ENCODE assay signal across 9 cellular contexts in genomic region chr5:56480305-56481146, GRCh38.
A peak's percentile ranks its signal among the peaks of the same experiment; 100 is the strongest.
DNase-seq lines count a peak whose midpoint lies in the region; TF ChIP-seq lines count a peak whose summit lies in the region.
"Had no signal": no experiment of that assay in that cellular context is flagged by ENCODE, and none has a peak within 500 bp of the region (broad histone marks: within the 10 kb centered on the region; RNA-seq: fewer than 3 reads in every experiment).

No MANE protein-coding gene starts in this region.

- no peak for TF ChIP-seq CTCF in transverse colon (IDR thresholded peaks at IDR 0.05)

- peaks cover 32% of the 10 kb centered on the region for H3K4me1 Mint-ChIP-seq in activated T-helper 1 cell treated with anti-CD3 and anti-CD28 coated beads, Interleukin-12 subunit alpha, Interleukin-12 subunit beta, Interleukin-2, Interleukin-4 antibody, amounts not matched to agents 30 ng/mL and 10 ng/mL and 1 ng/mL, durations not matched to agents 14 hours and 24 hours and 36 hours (ENCODE audit: low read depth)

- H3K4me3 Mint-ChIP-seq in activated T-helper 1 cell treated with anti-CD3 and anti-CD28 coated beads, Interleukin-12 subunit alpha, Interleukin-12 subunit beta, Interleukin-2, Interleukin-4 antibody, amounts not matched to agents 30 ng/mL and 10 ng/mL and 1 ng/mL, durations not matched to agents 14 hours and 24 hours and 36 hours, result peak overlapping the region; percentile 75

- H3K4me1 ChIP-seq in HUES6 (ENCODE audit: control insufficient read depth, insufficient read depth, low read length) (peaks cover 22% of the 10 kb centered on the region; the same call in 1 of the 2 replicates), muscle layer of colon (ENCODE audit: insufficient read depth, low read length) (peaks cover 15% of the 10 kb centered on the region), transverse colon (peaks cover 0 to 30% (median 12%) of the 10 kb centered on the region in 4 donors)

- in situ Hi-C loops in transverse colon (cut with MboI; ENCODE audit: low pct_ligation_motif_present in 1 of 4, low pct_unique_long_range_greater_than_20kb in 1 of 4, low sequenced_read_pairs in 3 of 4), result no loop called here

- H3K27ac Mint-ChIP-seq in activated T-helper 1 cell treated with anti-CD3 and anti-CD28 coated beads, Interleukin-12 subunit alpha, Interleukin-12 subunit beta, Interleukin-2, Interleukin-4 antibody, amounts not matched to agents 30 ng/mL and 10 ng/mL and 1 ng/mL, durations not matched to agents 14 hours and 24 hours and 36 hours, result peak overlapping the region; percentile 91

- peak overlapping the region; percentile 63 for H3K4me3 ChIP-seq in HUES6 (ENCODE audit: low read depth, low read length)
- H3K4me3 ChIP-seq in muscle layer of colon (ENCODE audit: low read depth in 1 of 2, low read length in 2 of 2), result peak overlapping the region; percentile 83
- H3K4me3 ChIP-seq in transverse colon, result peak overlapping the region; percentile 32 to 84 (median 57)

- H3K27ac ChIP-seq in HUES6 (ENCODE audit: low read depth, low read length), result no peak overlapping the region
- peak overlapping the region; percentile 88 for H3K27ac ChIP-seq in muscle layer of colon (ENCODE audit: low read depth, low read length)
- peak overlapping the region; percentile 74 to 91 (median 86) for H3K27ac ChIP-seq in transverse colon
- H3K27ac ChIP-seq: 22Rv1 had no signal

- no peak for TF ChIP-seq POLR2A in transverse colon (IDR thresholded peaks at IDR 0.05)

- H3K36me3 ChIP-seq in HUES6 (ENCODE audit: control insufficient read depth, insufficient read depth, low read length) (no peaks in the 10 kb centered on the region), muscle layer of colon (ENCODE audit: insufficient read depth, low read length) (no peaks in the 10 kb centered on the region), transverse colon (no peaks in the 10 kb centered on the region)

- intact Hi-C loops in activated T-helper 1 cell treated with anti-CD3 and anti-CD28 coated beads, Interleukin-12 subunit alpha, Interleukin-12 subunit beta, Interleukin-2, Interleukin-4 antibody, amounts not matched to agents 30 ng/mL and 10 ng/mL and 1 ng/mL, durations not matched to agents 14 hours and 24 hours and 36 hours (cut with micrococcal nuclease), result loop anchor here (1.0 to 5.0 kb wide), 9 partner anchors 11 to 357 kb away; no protein-coding TSS in a partner anchor
- intact Hi-C loops in transverse colon (cut with DNase I; ENCODE audit: low total_unique reads), result no loop called here

- 7 to 14% methylated on average over 2 to 28 of the region's 51 CpGs for WGBS in transverse colon (ENCODE audit: low coverage in 1 of 2), 2 donors

- no peaks in the 10 kb centered on the region for H3K36me3 Mint-ChIP-seq in activated T-helper 1 cell treated with anti-CD3 and anti-CD28 coated beads, Interleukin-12 subunit alpha, Interleukin-12 subunit beta, Interleukin-2, Interleukin-4 antibody, amounts not matched to agents 30 ng/mL and 10 ng/mL and 1 ng/mL, durations not matched to agents 14 hours and 24 hours and 36 hours (ENCODE audit: low read depth)

- H3K9me3 Mint-ChIP-seq in activated T-helper 1 cell treated with anti-CD3 and anti-CD28 coated beads, Interleukin-12 subunit alpha, Interleukin-12 subunit beta, Interleukin-2, Interleukin-4 antibody, amounts not matched to agents 30 ng/mL and 10 ng/mL and 1 ng/mL, durations not matched to agents 14 hours and 24 hours and 36 hours, result no peaks in the 10 kb centered on the region

- no peaks in the 10 kb centered on the region for H3K9me3 ChIP-seq in HUES6 (ENCODE audit: control insufficient read depth, insufficient read depth, low read depth, low read length)
- no peaks in the 10 kb centered on the region for H3K9me3 ChIP-seq in muscle layer of colon (ENCODE audit: low read length)
- H3K9me3 ChIP-seq in transverse colon, result no peaks in the 10 kb centered on the region

- DNase-seq in DMS 273 (lab: John Stamatoyannopoulos, UW; ENCODE audit: unreplicated experiment) (peak; percentile 27), DMS 273 treated with DMSO at 0.1 percent for 48 hours (lab: John Stamatoyannopoulos, UW) (no peak), fibroblast of peridontal ligament (ENCODE audit: extremely low read depth) (peak; percentile 27), transverse colon (peak; percentile 48), SKM-1 (lab: John Stamatoyannopoulos, UW; ENCODE audit: unreplicated experiment) (no peak)
- DNase-seq in activated T-helper 1 cell treated with anti-CD3 and anti-CD28 coated beads, Interleukin-12 subunit alpha, Interleukin-12 subunit beta, Interleukin-2, Interleukin-4 antibody, amounts not matched to agents 30 ng/mL and 10 ng/mL and 1 ng/mL, durations not matched to agents 14 hours and 24 hours and 36 hours (ENCODE audit: low spot score), result no peak

- H3K27me3 Mint-ChIP-seq in activated T-helper 1 cell treated with anti-CD3 and anti-CD28 coated beads, Interleukin-12 subunit alpha, Interleukin-12 subunit beta, Interleukin-2, Interleukin-4 antibody, amounts not matched to agents 30 ng/mL and 10 ng/mL and 1 ng/mL, durations not matched to agents 14 hours and 24 hours and 36 hours (ENCODE audit: insufficient read depth), result no peaks in the 10 kb centered on the region

- peak overlapping the region; percentile 68 for H3K9ac ChIP-seq in HUES6 (ENCODE audit: low read length)
- peak overlapping the region; percentile 53 for H3K9ac ChIP-seq in muscle layer of colon (ENCODE audit: low read length)

- TF ChIP-seq EP300 in transverse colon (IDR thresholded peaks at IDR 0.05; ENCODE audit: low read depth), result no peak

- H3K27me3 ChIP-seq in HUES6 (ENCODE audit: control insufficient read depth, insufficient read depth, low read length), result peaks cover 35% of the 10 kb centered on the region
- H3K27me3 ChIP-seq in muscle layer of colon (ENCODE audit: control insufficient read depth in 1 of 2, insufficient read depth in 2 of 2, low read length in 2 of 2), result no peaks in the 10 kb centered on the region
- peaks cover 13% of the 10 kb centered on the region for H3K27me3 ChIP-seq in transverse colon

Comparison
In these comparisons a context has a peak if more than half of its experiments do, and no peak if none do; other contexts are left out.
1. DNase-seq: peak in DMS 273 (single experiment), fibroblast of peridontal ligament (single experiment) and transverse colon (single experiment); none in DMS 273 treated with DMSO at 0.1 percent for 48 hours (single experiment), activated T-helper 1 cell treated with anti-CD3 and anti-CD28 coated beads, Interleukin-12 subunit alpha, Interleukin-12 subunit beta, Interleukin-2, Interleukin-4 antibody, amounts not matched to agents 30 ng/mL and 10 ng/mL and 1 ng/mL, durations not matched to agents 14 hours and 24 hours and 36 hours (single experiment) and SKM-1 (single experiment).
2. Peak in every context shown above with its lines, with median percentiles within 50 percentile points of each other: H3K4me3 ChIP-seq.